In the genomic region with DNA sequence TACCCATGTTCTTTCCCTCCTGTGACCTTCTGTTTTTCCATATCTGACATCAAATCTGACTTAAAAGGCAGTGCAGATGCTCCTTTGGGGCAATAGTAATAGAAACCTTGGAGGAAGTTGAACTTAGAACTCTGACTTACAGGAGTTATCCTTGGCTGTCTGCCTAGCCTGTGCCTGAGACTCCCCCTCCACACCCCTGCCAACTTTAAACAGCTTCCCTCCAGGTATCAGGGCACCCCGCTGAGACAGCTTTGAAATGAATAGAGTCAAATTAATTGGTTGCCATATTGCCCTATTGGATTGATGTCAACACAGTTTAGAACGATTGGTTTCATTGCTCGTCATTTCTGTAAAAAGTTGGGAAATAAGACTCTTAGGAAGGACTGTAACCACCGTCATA, we compare ENCODE assay signal across 30 cellular contexts.
DNase-seq lines count a peak whose midpoint lies in the region; FAIRE-seq and TF ChIP-seq lines count a peak whose summit lies in the region.
"Had no signal": no experiment of that assay in that cellular context is flagged by ENCODE, and none has a peak within 500 bp of the region (broad histone marks: within the 10 kb centered on the region; RNA-seq: fewer than 3 reads in every experiment).

No MANE protein-coding gene starts in this region.

- peak overlapping the region; percentile 63 for H3K4me3 ChIP-seq in OCI-LY3 (ENCODE audit: low read length)
- no peak overlapping the region for H3K4me3 ChIP-seq in small intestine (ENCODE audit: low read depth in 1 of 2, low read length in 2 of 2)
- H3K4me3 ChIP-seq: adrenal gland, gastrocnemius medialis, HAP-1, hepatocyte, psoas muscle, upper lobe of right lung had no signal

- H3K27ac Mint-ChIP-seq in CD14-positive monocyte, result no peak overlapping the region
- H3K27ac Mint-ChIP-seq: brain; effector memory CD8-positive, alpha-beta T cell; naive thymus-derived CD4-positive, alpha-beta T cell had no signal

- H3K9me3 ChIP-seq in OCI-LY3 (ENCODE audit: insufficient read depth, low read length) (no peaks in the 10 kb centered on the region), small intestine (ENCODE audit: control insufficient read depth, low read depth) (no peaks in the 10 kb centered on the region)
- H3K9me3 ChIP-seq: adrenal gland, gastrocnemius medialis, HAP-1, psoas muscle, upper lobe of right lung had no signal

- TF ChIP-seq CTCF in OCI-LY3 (IDR thresholded peaks at IDR 0.05; ENCODE audit: low read depth, low read length) (no peak), CD14-positive monocyte (IDR thresholded peaks at IDR 0.05) (no peak)

- H3K9me3 Mint-ChIP-seq in CD14-positive monocyte, result peaks cover 0 to 2% (median 0%) of the 10 kb centered on the region in 7 donors
- H3K9me3 Mint-ChIP-seq: activated T-cell treated with anti-CD3 and anti-CD28 coated beads, Interleukin-2, amount 50 U/mL, for 4 hours; brain; effector memory CD8-positive, alpha-beta T cell; IgD-negative memory B cell; naive thymus-derived CD4-positive, alpha-beta T cell had no signal

- H3K27ac ChIP-seq in OCI-LY3 (ENCODE audit: low read length), result peak overlapping the region; percentile 95
- H3K27ac ChIP-seq in small intestine (ENCODE audit: low read depth in 1 of 2, low read length in 1 of 2), result no peak overlapping the region
- H3K27ac ChIP-seq: adrenal gland, gastrocnemius medialis, hepatocyte, psoas muscle, upper lobe of right lung had no signal

- H3K4me2 ChIP-seq in OCI-LY3 (ENCODE audit: low read length), result peak overlapping the region; percentile 91
- H3K4me2 ChIP-seq: hepatocyte had no signal

- H3K79me2 ChIP-seq in OCI-LY3 (ENCODE audit: low read length), result no peaks in the 10 kb centered on the region
- H3K79me2 ChIP-seq: hepatocyte had no signal

- intact Hi-C loops in CD14-positive monocyte (cut with micrococcal nuclease), result no loop called here

- H3K4me3 Mint-ChIP-seq in CD14-positive monocyte, result no peak overlapping the region
- H3K4me3 Mint-ChIP-seq: activated T-cell treated with anti-CD3 and anti-CD28 coated beads, Interleukin-2, amount 50 U/mL, for 4 hours; brain; effector memory CD8-positive, alpha-beta T cell; naive thymus-derived CD4-positive, alpha-beta T cell had no signal

- 0 out of 2 replicates have a peak overlapping the region, but pooled peaks have one; percentile 4 for H2AFZ ChIP-seq in OCI-LY3 (ENCODE audit: low read depth, low read length)
- H2AFZ ChIP-seq: hepatocyte had no signal

- peaks cover 3 to 4% of the 10 kb centered on the region in 2 donors for H3K36me3 Mint-ChIP-seq in CD14-positive monocyte
- H3K36me3 Mint-ChIP-seq: brain had no signal

- no peaks in the 10 kb centered on the region for H4K20me1 ChIP-seq in OCI-LY3 (ENCODE audit: insufficient read depth, low read length)

- H3K27me3 ChIP-seq in OCI-LY3 (ENCODE audit: low read depth, low read length) (no peaks in the 10 kb centered on the region), small intestine (ENCODE audit: control insufficient read depth in 2 of 2, insufficient read depth in 2 of 2, low read length in 2 of 2) (no peaks in the 10 kb centered on the region)
- H3K27me3 ChIP-seq: adrenal gland, gastrocnemius medialis, hepatocyte, upper lobe of right lung had no signal

- DNase-seq in NCI-H2081 (lab: John Stamatoyannopoulos, UW) (peak; percentile 4 to 43), NCI-H2081 treated with DMSO at 0.1 percent for 48 hours (lab: John Stamatoyannopoulos, UW) (no peak), LoVo (ENCODE audit: low spot score) (peak; percentile 69), small intestine (peak; percentile 39), SIG-M5 (lab: John Stamatoyannopoulos, UW) (no peak), GM19239 (ENCODE audit: insufficient read length, low spot score) (no peak), CD14-positive monocyte (ENCODE audit: low spot score) (no peak)
- DNase-seq: 8988T; activated naive CD4-positive, alpha-beta T cell; activated T-cell treated with anti-CD3 and anti-CD28 coated beads, Interleukin-2, amount 50 U/mL, for 4 hours; adrenal gland; AML-193; DMS79; effector memory CD8-positive, alpha-beta T cell; gastrocnemius medialis; left ventricle myocardium superior; MM.1S; naive thymus-derived CD4-positive, alpha-beta T cell; NCI-H1694 treated with DMSO at 0.1 percent for 48 hours; nucleus accumbens; psoas muscle; T-helper 1 cell; upper lobe of right lung had no signal

- H3K27me3 Mint-ChIP-seq in CD14-positive monocyte (ENCODE audit: low read depth in 3 of 3), result peaks cover 0 to 2% (median 0%) of the 10 kb centered on the region in 3 donors
- H3K27me3 Mint-ChIP-seq: effector memory CD8-positive, alpha-beta T cell had no signal

- FAIRE-seq in small intestine (lab: Jason Lieb, UNC), result no peak
- no peak for FAIRE-seq in GM19239 (lab: Jason Lieb, UNC)
- FAIRE-seq: islet of Langerhans, TTC549 had no signal

- H3K9ac ChIP-seq in OCI-LY3 (ENCODE audit: low read length), result peak overlapping the region; percentile 63

- H3K4me1 ChIP-seq in OCI-LY3 (ENCODE audit: low read length) (peaks cover 39% of the 10 kb centered on the region), small intestine (ENCODE audit: control insufficient read depth in 2 of 2, insufficient read depth in 1 of 2, low read depth in 1 of 2, low read length in 1 of 2) (peaks cover 0 to 2% of the 10 kb centered on the region in 2 donors)
- H3K4me1 ChIP-seq: adrenal gland, gastrocnemius medialis, HAP-1, psoas muscle, upper lobe of right lung had no signal

- WGBS in small intestine, 3 donors, result 34 to 64% (median 42%) methylated on average over 4 of the region's 4 CpGs

- no peaks in the 10 kb centered on the region for H3K4me1 Mint-ChIP-seq in CD14-positive monocyte
- H3K4me1 Mint-ChIP-seq: brain; naive thymus-derived CD4-positive, alpha-beta T cell had no signal

- H3K36me3 ChIP-seq in OCI-LY3 (replicated peaks; ENCODE audit: low read depth, low read length), result no peaks in the 10 kb centered on the region
- H3K36me3 ChIP-seq in small intestine (ENCODE audit: control insufficient read depth in 2 of 2, insufficient read depth in 2 of 2, low read length in 2 of 2), result no peaks in the 10 kb centered on the region
- H3K36me3 ChIP-seq: adrenal gland, gastrocnemius medialis, HAP-1, upper lobe of right lung had no signal

Comparison
In these comparisons a context has a peak if more than half of its experiments do, and no peak if none do; other contexts are left out.
1. DNase-seq: peak in NCI-H2081 (2 of 2), LoVo (single experiment) and small intestine (single experiment); none in NCI-H2081 treated with DMSO at 0.1 percent for 48 hours (single experiment), SIG-M5 (single experiment), GM19239 (single experiment) and CD14-positive monocyte (single experiment).